12 cellular contexts compared by ENCODE assay signal in the genomic region with DNA sequence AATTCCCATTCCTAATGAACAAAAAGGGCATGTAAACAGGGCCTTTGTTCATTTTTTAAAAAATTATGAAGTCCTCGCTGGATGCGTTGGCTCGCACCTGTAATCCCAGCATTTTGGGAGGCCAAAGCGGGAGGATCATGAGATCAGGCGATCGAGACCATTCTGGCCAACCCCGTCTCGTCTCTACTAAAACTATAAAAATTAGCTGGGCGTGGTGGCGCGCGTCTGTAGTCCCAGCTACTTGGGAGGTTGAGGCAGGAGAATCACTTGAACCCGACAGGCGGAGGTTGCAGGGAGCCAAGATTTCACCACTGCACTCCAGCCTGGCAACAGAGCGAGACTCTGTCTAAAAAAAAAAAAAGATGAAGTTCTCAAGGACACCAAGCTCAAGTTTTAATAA. TPM values are rescaled to one million over a fixed set of nuclear protein-coding genes. Genes with fewer than 3 reads are reported as not detected.
DNase-seq lines count a peak whose midpoint lies in the region; TF ChIP-seq lines count a peak whose summit lies in the region.
"Not testable (repeated sequence)": the region's sequence is repeated elsewhere in the genome, so short reads cannot be mapped to it uniquely, and the experiment has no call there.
"Had no signal": no experiment of that assay in that cellular context is flagged by ENCODE, and none has a peak within 500 bp of the region (broad histone marks: within the 10 kb centered on the region; RNA-seq: fewer than 3 reads in every experiment).

No MANE protein-coding gene starts in this region.

- H3K27ac ChIP-seq in 22Rv1 (peak overlapping the region; percentile 100), left ventricle myocardium inferior (replicated peaks) (peak overlapping the region; percentile 36), skeletal muscle tissue (ENCODE audit: low read depth, low read length) (peak overlapping the region; percentile 100)

- H3K4me1 Mint-ChIP-seq in activated naive CD8-positive, alpha-beta T cell (ENCODE audit: low read depth), result peaks cover 38% of the 10 kb centered on the region
- peaks cover 29% of the 10 kb centered on the region for H3K4me1 Mint-ChIP-seq in type B pancreatic cell (ENCODE audit: unreplicated experiment)

- H3K4me1 ChIP-seq in left ventricle myocardium inferior (peaks cover 58% of the 10 kb centered on the region), skeletal muscle tissue (ENCODE audit: control insufficient read depth in 3 of 3, insufficient read depth in 3 of 3, low read length in 3 of 3) (peaks cover 11 to 15% (median 15%) of the 10 kb centered on the region in 3 donors)

- not testable (repeated sequence) for H3K36me3 Mint-ChIP-seq in activated naive CD8-positive, alpha-beta T cell
- H3K36me3 Mint-ChIP-seq in type B pancreatic cell, result peaks cover 16% of the 10 kb centered on the region

- TF ChIP-seq CTCF in 22Rv1 (IDR thresholded peaks at IDR 0.05); left ventricle myocardium inferior (IDR thresholded peaks at IDR 0.05; ENCODE audit: borderline replicate concordance); type B pancreatic cell (conservative IDR thresholded peaks at IDR 0.05): not testable (repeated sequence)

- DNase-seq in ecto neural progenitor cell (ENCODE audit: low spot score), result peak; percentile 38
- not testable (repeated sequence) for DNase-seq in left ventricle myocardium inferior
- peak; percentile 22 for DNase-seq in mesenteric fat pad (ENCODE audit: low spot score)
- peak; percentile 42 for DNase-seq in type B pancreatic cell (ENCODE audit: extremely low spot score, unreplicated experiment)

- not testable (repeated sequence) for H3K27me3 ChIP-seq in left ventricle myocardium inferior (ENCODE audit: low read depth); skeletal muscle tissue (ENCODE audit: control insufficient read depth in 3 of 3, insufficient read depth in 3 of 3, low read length in 3 of 3)

- H3K9me3 ChIP-seq in left ventricle myocardium inferior (replicated peaks); skeletal muscle tissue (ENCODE audit: control insufficient read depth in 3 of 3, low read length in 3 of 3): not testable (repeated sequence)

- not testable (repeated sequence) for H3K9ac ChIP-seq in skeletal muscle tissue (ENCODE audit: low read depth in 1 of 3, low read length in 3 of 3)

- H3K27ac Mint-ChIP-seq in activated naive CD8-positive, alpha-beta T cell, result peak overlapping the region; percentile 75
- H3K27ac Mint-ChIP-seq in type B pancreatic cell, result not testable (repeated sequence)

- H3K4me3 ChIP-seq in left ventricle myocardium inferior; skeletal muscle tissue (ENCODE audit: low read length in 3 of 3): not testable (repeated sequence)

- not testable (repeated sequence) for H3K9me3 Mint-ChIP-seq in activated naive CD8-positive, alpha-beta T cell (ENCODE audit: low read depth); type B pancreatic cell

- H3K4me3 Mint-ChIP-seq in activated naive CD8-positive, alpha-beta T cell; type B pancreatic cell: not testable (repeated sequence)

- H3K27me3 Mint-ChIP-seq in activated naive CD8-positive, alpha-beta T cell; type B pancreatic cell: not testable (repeated sequence)

- H3K36me3 ChIP-seq in left ventricle myocardium inferior (peaks cover 20% of the 10 kb centered on the region), skeletal muscle tissue (ENCODE audit: control insufficient read depth in 3 of 3, insufficient read depth in 3 of 3, low read length in 3 of 3) (peaks cover 14 to 15% (median 14%) of the 10 kb centered on the region in 3 donors)

- intact Hi-C loops in left ventricle myocardium inferior (cut with micrococcal nuclease), result not testable (repeated sequence)

RNA-seq across cellular contexts. Expression of gene TOB1, which starts 6.4 kb away (rescaled TPM):
- total RNA-seq in left ventricle myocardium inferior (101 TPM), mesenteric fat pad (70.7 TPM), skeletal muscle tissue (27.1 TPM), type B pancreatic cell (ENCODE audit: low replicate concordance) (54.9 and 113 TPM in 2 replicates)

RNA-seq across cellular contexts. Expression of gene WFIKKN2, which starts 24.3 kb away (rescaled TPM):
- total RNA-seq in left ventricle myocardium inferior (0.25 TPM), mesenteric fat pad (0.16 TPM), skeletal muscle tissue (0.52 TPM), type B pancreatic cell (ENCODE audit: low replicate concordance) (1.7 TPM in 1 of 2 replicates, not detected in the other)
- total RNA-seq: B cell; Calu3; CD8-positive, alpha-beta T cell; GM23338; HT1080 had no signal

Comparison
In these comparisons a context has a peak if more than half of its experiments do, and no peak if none do; other contexts are left out.
1. H3K27ac ChIP-seq: peak in every context shown above with its lines; median percentile 100 in 22Rv1; 100 in skeletal muscle tissue; 36 in left ventricle myocardium inferior.